In genomic region chr11:389369-389768, GRCh38 we compare ENCODE assay signal across 1 cellular context. TPM values are rescaled to one million over a fixed set of nuclear protein-coding genes. Genes with fewer than 3 reads are reported as not detected.
"Had no signal": no experiment of that assay in that cellular context is flagged by ENCODE, and none has a peak within 500 bp of the region (broad histone marks: within the 10 kb centered on the region; RNA-seq: fewer than 3 reads in every experiment).

No MANE protein-coding gene starts in this region.

RNA-seq across cellular contexts. Expression of gene ANO9, which starts 52.4 kb away (rescaled TPM):
- total RNA-seq: LHCN-M2 had no signal
